In genomic region chr7:133484135-133484534, GRCh38 we compare ENCODE assay signal across 10 cellular contexts.
A peak's percentile ranks its signal among the peaks of the same experiment; 100 is the strongest.
DNase-seq lines count a peak whose midpoint lies in the region; ATAC-seq lines count a peak whose summit lies in the region.
"Had no signal": no experiment of that assay in that cellular context is flagged by ENCODE, and none has a peak within 500 bp of the region (broad histone marks: within the 10 kb centered on the region; RNA-seq: fewer than 3 reads in every experiment).

No MANE protein-coding gene starts in this region.

- no peak overlapping the region for H4K91ac ChIP-seq in mesenchymal stem cell (ENCODE audit: low read length)

- peak overlapping the region in 7 of 11 experiments; percentile 10 to 76 (median 53); a peak in 11 of 22 replicates for H3K9ac ChIP-seq in BLaER1 treated with 17β-estradiol and CSF1 and Interleukin-3, amounts not matched to agents 10 nM and 100 nM
- H3K9ac ChIP-seq in mesenchymal stem cell (ENCODE audit: low read length) = no peak overlapping the region

- no peak overlapping the region for H2BK12ac ChIP-seq in mesenchymal stem cell (ENCODE audit: low read length in 2 of 2)

- peaks cover 28% of the 10 kb centered on the region for H3K36me3 Mint-ChIP-seq in activated T-cell treated with anti-CD3 and anti-CD28 coated beads, Interleukin-2, amount 50 U/mL, for 4 hours (ENCODE audit: insufficient read depth)
- peaks cover 0 to 34% (median 10%) of the 10 kb centered on the region in 3 donors for H3K36me3 Mint-ChIP-seq in naive thymus-derived CD8-positive, alpha-beta T cell

- H2BK5ac ChIP-seq in mesenchymal stem cell (ENCODE audit: low read depth, low read length, poor library complexity, severe bottlenecking) = no peak overlapping the region

- H2AFZ ChIP-seq in mesenchymal stem cell (ENCODE audit: low read depth, low read length) = no peak overlapping the region

- no peak overlapping the region for H2AK5ac ChIP-seq in mesenchymal stem cell (ENCODE audit: low read length, severe bottlenecking)

- POLR2A ChIA-PET in naive thymus-derived CD8-positive, alpha-beta T cell (lab: Charles Lee) = no interaction called here

- peaks cover 34 to 59% (median 49%) of the 10 kb centered on the region in 10 experiments for H3K4me1 ChIP-seq in BLaER1 treated with 17β-estradiol and CSF1 and Interleukin-3, amounts not matched to agents 10 nM and 100 nM
- H3K4me1 ChIP-seq in mesenchymal stem cell (ENCODE audit: control insufficient read depth, insufficient read depth, low read depth, low read length) = peaks cover 4% of the 10 kb centered on the region

- no peak overlapping the region for H2BK120ac ChIP-seq in mesenchymal stem cell (ENCODE audit: low read depth, low read length)

- peaks cover 0 to 24% (median 0%) of the 10 kb centered on the region in 11 experiments; a peak in 2 of 22 replicates for H4K20me1 ChIP-seq in BLaER1 treated with 17β-estradiol and CSF1 and Interleukin-3, amounts not matched to agents 10 nM and 100 nM

- H3K4me2 ChIP-seq in BLaER1 treated with 17β-estradiol and CSF1 and Interleukin-3, amounts not matched to agents 10 nM and 100 nM = peak overlapping the region; percentile 38 to 94 (median 82)
- H3K4me2 ChIP-seq in mesenchymal stem cell (ENCODE audit: low read length, poor library complexity, severe bottlenecking) = no peak overlapping the region

- H3K4me3 ChIP-seq in BLaER1 treated with 17β-estradiol and CSF1 and Interleukin-3, amounts not matched to agents 10 nM and 100 nM = peak overlapping the region in 6 of 10 experiments; percentile 14 to 60 (median 44); a peak in 10 of 20 replicates
- H3K4me3 ChIP-seq in mesenchymal stem cell (ENCODE audit: insufficient read depth in 1 of 2, low read depth in 1 of 2, low read length in 2 of 2) = no peak overlapping the region
- H3K4me3 ChIP-seq: dorsolateral prefrontal cortex had no signal

- no peak overlapping the region for H3K18ac ChIP-seq in mesenchymal stem cell (ENCODE audit: low read depth in 1 of 2, low read length in 2 of 2)

- no peaks in the 10 kb centered on the region for H3K27me3 ChIP-seq in BLaER1 treated with 17β-estradiol and CSF1 and Interleukin-3, amounts not matched to agents 10 nM and 100 nM
- no peaks in the 10 kb centered on the region for H3K27me3 ChIP-seq in mesenchymal stem cell (ENCODE audit: control insufficient read depth in 1 of 2, insufficient read depth in 1 of 2, low read length in 2 of 2)
- H3K27me3 ChIP-seq: dorsolateral prefrontal cortex had no signal

- no peak overlapping the region for H4K8ac ChIP-seq in mesenchymal stem cell (ENCODE audit: low read length)

- H3K4me1 Mint-ChIP-seq in activated T-cell treated with anti-CD3 and anti-CD28 coated beads, Interleukin-2, amount 50 U/mL, for 4 hours (ENCODE audit: low read depth) = peaks cover 39% of the 10 kb centered on the region
- H3K4me1 Mint-ChIP-seq in naive thymus-derived CD8-positive, alpha-beta T cell = peaks cover 16 to 46% (median 38%) of the 10 kb centered on the region in 4 donors

- H3K23ac ChIP-seq in mesenchymal stem cell (ENCODE audit: low read length in 2 of 2) = no peak overlapping the region

- DNase-seq in NCI-H524 treated with DMSO at 0.1 percent for 48 hours (lab: John Stamatoyannopoulos, UW) = peak; percentile 79
- peak; percentile 17 for DNase-seq in activated T-cell treated with anti-CD3 and anti-CD28 coated beads, Interleukin-2, amount 50 U/mL, for 4 hours
- DNase-seq in naive thymus-derived CD8-positive, alpha-beta T cell = peak in 7 of 10 donors; percentile 2 to 47 (median 22)
- no peak for DNase-seq in foreskin melanocyte
- no peak for DNase-seq in mesenchymal stem cell
- no peak for DNase-seq in NCI-H1092 treated with DMSO at 0.1 percent for 48 hours (lab: John Stamatoyannopoulos, UW)
- DNase-seq in left cardiac atrium = no peak
- DNase-seq: activated B cell treated with CpG ODN at 0.5 μM for 24 hours had no signal

- peak; percentile 93 to 95 for ATAC-seq in activated T-cell treated with anti-CD3 and anti-CD28 coated beads, Interleukin-2, amount 50 U/mL, for 4 hours
- peak; percentile 89 to 90 for ATAC-seq in naive thymus-derived CD8-positive, alpha-beta T cell
- no peak for ATAC-seq in left cardiac atrium

- peaks cover 10% of the 10 kb centered on the region for H3K79me1 ChIP-seq in mesenchymal stem cell (replicated peaks; ENCODE audit: low read length, poor library complexity, severe bottlenecking)

- no peaks in the 10 kb centered on the region for H3K9me3 ChIP-seq in BLaER1 treated with 17β-estradiol and CSF1 and Interleukin-3, amounts not matched to agents 10 nM and 100 nM (replicated peaks in 1 of 11)
- no peaks in the 10 kb centered on the region for H3K9me3 ChIP-seq in mesenchymal stem cell (ENCODE audit: control insufficient read depth, low read length)

- H3K14ac ChIP-seq in mesenchymal stem cell (ENCODE audit: low read length in 2 of 2) = no peak overlapping the region

- H2BK15ac ChIP-seq in mesenchymal stem cell (ENCODE audit: low read depth, poor library complexity, severe bottlenecking) = no peak overlapping the region

- H3K36me3 ChIP-seq in BLaER1 treated with 17β-estradiol and CSF1 and Interleukin-3, amounts not matched to agents 10 nM and 100 nM = peaks cover 0 to 49% (median 11%) of the 10 kb centered on the region in 11 experiments; a peak in 14 of 22 replicates
- H3K36me3 ChIP-seq in mesenchymal stem cell (ENCODE audit: control insufficient read depth in 1 of 2, insufficient read depth in 2 of 2, low read depth in 1 of 2, low read length in 2 of 2) = peaks cover 0 to 9% of the 10 kb centered on the region in 2 experiments

- H3K27me3 Mint-ChIP-seq in activated T-cell treated with anti-CD3 and anti-CD28 coated beads, Interleukin-2, amount 50 U/mL, for 4 hours (ENCODE audit: low read depth) = no peaks in the 10 kb centered on the region
- H3K27me3 Mint-ChIP-seq in naive thymus-derived CD8-positive, alpha-beta T cell = no peaks in the 10 kb centered on the region
- H3K27me3 Mint-ChIP-seq: activated B cell treated with CpG ODN at 0.5 μM for 24 hours had no signal

- H3K4me3 Mint-ChIP-seq in activated T-cell treated with anti-CD3 and anti-CD28 coated beads, Interleukin-2, amount 50 U/mL, for 4 hours = peak overlapping the region; percentile 1
- peak overlapping the region; percentile 34 to 69 (median 46) for H3K4me3 Mint-ChIP-seq in naive thymus-derived CD8-positive, alpha-beta T cell
- H3K4me3 Mint-ChIP-seq: activated B cell treated with CpG ODN at 0.5 μM for 24 hours had no signal

- peak overlapping the region in 9 of 10 donors; percentile 1 to 46 (median 21) for H3K27ac Mint-ChIP-seq in naive thymus-derived CD8-positive, alpha-beta T cell
- H3K27ac Mint-ChIP-seq: activated B cell treated with CpG ODN at 0.5 μM for 24 hours had no signal

- WGBS in mesenchymal stem cell = 83% methylated on average over 1 of the region's 2 CpGs

- H3K27ac ChIP-seq in BLaER1 treated with 17β-estradiol and CSF1 and Interleukin-3, amounts not matched to agents 10 nM and 100 nM = peak overlapping the region in 8 of 11 experiments; percentile 8 to 79 (median 56); a peak in 13 of 22 replicates
- no peak overlapping the region for H3K27ac ChIP-seq in mesenchymal stem cell (ENCODE audit: low read length, poor library complexity, severe bottlenecking)
- H3K27ac ChIP-seq: dorsolateral prefrontal cortex had no signal

- no peak overlapping the region for H3K4ac ChIP-seq in mesenchymal stem cell (ENCODE audit: low read depth in 1 of 2, low read length in 2 of 2)

- H3K9me3 Mint-ChIP-seq in activated T-cell treated with anti-CD3 and anti-CD28 coated beads, Interleukin-2, amount 50 U/mL, for 4 hours = no peaks in the 10 kb centered on the region
- H3K9me3 Mint-ChIP-seq in naive thymus-derived CD8-positive, alpha-beta T cell = no peaks in the 10 kb centered on the region

- intact Hi-C loops in left cardiac atrium (cut with DNase I) = no loop called here

Comparison
In these comparisons a context has a peak if more than half of its experiments do, and no peak if none do; other contexts are left out.
1. H3K4me3 ChIP-seq: peak in BLaER1 treated with 17β-estradiol and CSF1 and Interleukin-3, amounts not matched to agents 10 nM and 100 nM (6 of 10); none in mesenchymal stem cell (0 of 2).
2. DNase-seq: peak in NCI-H524 treated with DMSO at 0.1 percent for 48 hours (single experiment), activated T-cell treated with anti-CD3 and anti-CD28 coated beads, Interleukin-2, amount 50 U/mL, for 4 hours (single experiment) and naive thymus-derived CD8-positive, alpha-beta T cell (7 of 10); none in foreskin melanocyte (single experiment), mesenchymal stem cell (single experiment), NCI-H1092 treated with DMSO at 0.1 percent for 48 hours (single experiment) and left cardiac atrium (single experiment).
3. ATAC-seq: peak in activated T-cell treated with anti-CD3 and anti-CD28 coated beads, Interleukin-2, amount 50 U/mL, for 4 hours (2 of 2) and naive thymus-derived CD8-positive, alpha-beta T cell (2 of 2); none in left cardiac atrium (0 of 2).